8 cellular contexts compared by ENCODE assay signal in genomic region chr3:196632033-196632751, GRCh38. TPM values are rescaled to one million over a fixed set of nuclear protein-coding genes. Genes with fewer than 3 reads are reported as not detected.
DNase-seq lines count a peak whose midpoint lies in the region; ATAC-seq and TF ChIP-seq lines count a peak whose summit lies in the region.

No MANE protein-coding gene starts in this region.

- peak; percentile 40; the same call in 1 of the 2 replicates for TF ChIP-seq CTCF in LNCAP (IDR thresholded peaks at IDR 0.05)
- peak; percentile 14 for TF ChIP-seq CTCF in fibroblast of pulmonary artery (IDR thresholded peaks at IDR 0.05; ENCODE audit: low read length, missing control alignments)

- peaks cover 20% of the 10 kb centered on the region for H3K4me1 Mint-ChIP-seq in activated T-helper 17 cell treated with anti-CD3 and anti-CD28 coated beads, Interleukin-2, amount 50 U/mL, for 72 hours
- peaks cover 52 to 55% of the 10 kb centered on the region in 2 donors for H3K4me1 Mint-ChIP-seq in natural killer cell treated with Interleukin-12 subunit alpha and Interleukin-12 subunit beta and Interleukin-15 and Interleukin-18, amount 100 ng/mL, for 72 hours (ENCODE audit: low read depth in 2 of 2)

- peak overlapping the region; percentile 86 for H3K27ac Mint-ChIP-seq in activated T-helper 17 cell treated with anti-CD3 and anti-CD28 coated beads, Interleukin-2, amount 50 U/mL, for 72 hours
- peak overlapping the region; percentile 90 to 94 for H3K27ac Mint-ChIP-seq in natural killer cell treated with Interleukin-12 subunit alpha and Interleukin-12 subunit beta and Interleukin-15 and Interleukin-18, amount 100 ng/mL, for 72 hours

- ATAC-seq in activated T-helper 17 cell treated with anti-CD3 and anti-CD28 coated beads, Interleukin-2, amount 50 U/mL, for 72 hours (replicated peaks), result peak; percentile 83
- ATAC-seq in natural killer cell treated with Interleukin-12 subunit alpha and Interleukin-12 subunit beta and Interleukin-15 and Interleukin-18, amount 100 ng/mL, for 72 hours, result peak; percentile 93
- peak; percentile 82 for ATAC-seq in stimulated activated naive CD8-positive, alpha-beta T cell treated with anti-CD3 and anti-CD28 coated beads, Interleukin-15, Interleukin-2, amounts not matched to agents 100 U/mL and 50 U/mL, for 24 hours

- no peaks in the 10 kb centered on the region for H3K36me3 Mint-ChIP-seq in activated T-helper 17 cell treated with anti-CD3 and anti-CD28 coated beads, Interleukin-2, amount 50 U/mL, for 72 hours (ENCODE audit: low read depth)
- H3K36me3 Mint-ChIP-seq in natural killer cell treated with Interleukin-12 subunit alpha and Interleukin-12 subunit beta and Interleukin-15 and Interleukin-18, amount 100 ng/mL, for 72 hours, result no peaks in the 10 kb centered on the region

- no peaks in the 10 kb centered on the region for H3K9me3 Mint-ChIP-seq in activated T-helper 17 cell treated with anti-CD3 and anti-CD28 coated beads, Interleukin-2, amount 50 U/mL, for 72 hours
- no peaks in the 10 kb centered on the region for H3K9me3 Mint-ChIP-seq in natural killer cell treated with Interleukin-12 subunit alpha and Interleukin-12 subunit beta and Interleukin-15 and Interleukin-18, amount 100 ng/mL, for 72 hours

- peak overlapping the region; percentile 65 for H3K4me3 ChIP-seq in fibroblast of pulmonary artery (replicated peaks; ENCODE audit: low read depth, low read length)

- peak overlapping the region; percentile 84 for H3K4me3 Mint-ChIP-seq in activated T-helper 17 cell treated with anti-CD3 and anti-CD28 coated beads, Interleukin-2, amount 50 U/mL, for 72 hours
- peak overlapping the region; percentile 84 for H3K4me3 Mint-ChIP-seq in natural killer cell treated with Interleukin-12 subunit alpha and Interleukin-12 subunit beta and Interleukin-15 and Interleukin-18, amount 100 ng/mL, for 72 hours

- H3K27me3 Mint-ChIP-seq in activated T-helper 17 cell treated with anti-CD3 and anti-CD28 coated beads, Interleukin-2, amount 50 U/mL, for 72 hours, result no peaks in the 10 kb centered on the region
- H3K27me3 Mint-ChIP-seq in natural killer cell treated with Interleukin-12 subunit alpha and Interleukin-12 subunit beta and Interleukin-15 and Interleukin-18, amount 100 ng/mL, for 72 hours, result no peaks in the 10 kb centered on the region

- DNase-seq in Daoy (ENCODE audit: low read depth) (peak; percentile 93), GOT3 (lab: John Stamatoyannopoulos, UW) (peak; percentile 57), RPMI7951 (ENCODE audit: low read depth) (peak; percentile 87), fibroblast of pulmonary artery (ENCODE audit: low read depth) (peak; percentile 67)
- DNase-seq in natural killer cell treated with Interleukin-12 subunit alpha and Interleukin-12 subunit beta and Interleukin-15 and Interleukin-18, amount 100 ng/mL, for 72 hours (ENCODE audit: low spot score), result peak; percentile 95
- DNase-seq in stimulated activated naive CD8-positive, alpha-beta T cell treated with anti-CD3 and anti-CD28 coated beads, Interleukin-15, Interleukin-2, amounts not matched to agents 100 U/mL and 50 U/mL, for 24 hours, result peak; percentile 88

RNA-seq across cellular contexts. Expression of gene NRROS, which starts 7.3 kb away (rescaled TPM):
- total RNA-seq in Daoy (2014; rRNA removed; shearing (Covaris generic)), result 2.1 and 2.5 TPM in 2 replicates
- 1.6 and 2.7 TPM in 2 replicates for total RNA-seq in RPMI7951 (2014; rRNA removed; shearing (Covaris generic))
- 10 to 100 TPM; 26.5 to 42.3 TPM for total RNA-seq in activated T-helper 17 cell treated with anti-CD3 and anti-CD28 coated beads, Interleukin-2, amount 50 U/mL, for 72 hours
- 10 to 100 TPM; 40.3 to 55.7 TPM for total RNA-seq in natural killer cell treated with Interleukin-12 subunit alpha and Interleukin-12 subunit beta and Interleukin-15 and Interleukin-18, amount 100 ng/mL, for 72 hours

Comparison
In these comparisons a context has a peak if more than half of its experiments do, and no peak if none do; other contexts are left out.
1. Peak in every context shown above with its lines: DNase-seq, ATAC-seq and H3K4me3 ChIP-seq.